In the genomic region with DNA sequence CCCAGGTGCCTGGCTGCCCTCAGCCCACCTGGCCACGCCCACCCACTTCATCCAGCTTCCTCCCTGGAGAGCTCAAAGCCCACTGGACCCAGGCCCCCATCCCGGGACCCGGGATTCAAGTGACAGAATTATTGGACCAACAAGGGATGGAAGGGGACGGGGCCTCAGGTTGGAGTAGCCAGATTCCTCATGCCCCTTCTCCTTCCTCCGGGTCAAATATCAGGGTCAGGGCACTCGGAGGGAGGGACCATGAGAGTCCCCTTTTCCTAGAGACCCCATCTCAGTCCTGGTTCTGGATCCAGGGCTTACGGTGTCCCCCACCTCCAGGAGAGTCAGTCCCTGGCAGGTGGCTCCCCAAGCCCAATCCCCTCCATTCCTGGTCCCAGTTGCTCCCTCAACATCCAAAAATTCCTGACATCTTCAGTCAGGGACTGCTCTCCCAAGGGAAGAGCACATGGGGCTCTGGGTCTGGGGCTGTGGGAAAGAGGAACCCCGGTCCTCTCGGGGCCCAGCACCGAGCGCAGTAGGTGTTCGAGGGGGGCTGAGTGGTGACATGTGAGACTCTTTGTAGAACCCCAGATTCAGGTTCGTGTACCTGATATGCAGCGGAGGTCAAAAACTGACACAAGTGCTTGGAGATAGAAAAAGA, we compare ENCODE assay signal across 16 cellular contexts. TPM values are rescaled to one million over a fixed set of nuclear protein-coding genes. Genes with fewer than 3 reads are reported as not detected.
DNase-seq lines count a peak whose midpoint lies in the region; ATAC-seq and TF ChIP-seq lines count a peak whose summit lies in the region.
"Had no signal": no experiment of that assay in that cellular context is flagged by ENCODE, and none has a peak within 500 bp of the region (broad histone marks: within the 10 kb centered on the region; RNA-seq: fewer than 3 reads in every experiment).

No MANE protein-coding gene starts in this region.

- H3F3A ChIP-seq in PC-3 (ENCODE audit: low read length, unreplicated experiment) = no peaks in the 10 kb centered on the region

- H3K9me2 ChIP-seq in PC-3 (replicated peaks; ENCODE audit: low read length) = no peaks in the 10 kb centered on the region
- no peaks in the 10 kb centered on the region for H3K9me2 ChIP-seq in hepatocyte (replicated peaks; ENCODE audit: insufficient read depth)

- H3K36me3 ChIP-seq in PC-3 (ENCODE audit: low read depth, low read length) = no peaks in the 10 kb centered on the region
- no peaks in the 10 kb centered on the region for H3K36me3 ChIP-seq in hepatocyte (replicated peaks; ENCODE audit: insufficient read depth, low read depth)
- H3K36me3 ChIP-seq: SJSA1 had no signal

- 86% methylated on average over 14 of the region's 14 CpGs for WGBS in hepatocyte (ENCODE audit: low lambda C conversion rate, missing lambda C conversion rate)

- no peaks in the 10 kb centered on the region for H3K9me3 ChIP-seq in PC-3 (ENCODE audit: low read length)
- H3K9me3 ChIP-seq in hepatocyte (ENCODE audit: low read depth) = no peaks in the 10 kb centered on the region
- H3K9me3 ChIP-seq: SJSA1 had no signal

- intact Hi-C loops in PC-3 (cut with micrococcal nuclease) = no loop called here

- H3K27ac ChIP-seq in PC-3 (ENCODE audit: low read length) (no peak overlapping the region), hepatocyte (peak overlapping the region; percentile 70)
- H3K27ac ChIP-seq: SJSA1 had no signal

- H3K9me3 Mint-ChIP-seq in activated naive CD4-positive, alpha-beta T cell treated with anti-CD3 and anti-CD28 coated beads, Interleukin-2, amount 50 U/mL, for 24 hours = no peaks in the 10 kb centered on the region

- no peak overlapping the region for H3K9ac ChIP-seq in PC-3 (ENCODE audit: low read length)

- H3K36me3 Mint-ChIP-seq in activated naive CD4-positive, alpha-beta T cell treated with anti-CD3 and anti-CD28 coated beads, Interleukin-2, amount 50 U/mL, for 24 hours = no peaks in the 10 kb centered on the region

- no peaks in the 10 kb centered on the region for H3K27me3 Mint-ChIP-seq in activated naive CD4-positive, alpha-beta T cell treated with anti-CD3 and anti-CD28 coated beads, Interleukin-2, amount 50 U/mL, for 24 hours

- H3K4me2 ChIP-seq in PC-3 (ENCODE audit: low read length) (peak overlapping the region; percentile 15; the same call in 1 of the 2 replicates), hepatocyte (no peak overlapping the region)

- TF ChIP-seq CTCF in PC-3 (conservative IDR thresholded peaks at IDR 0.05; ENCODE audit: low read depth, low read length) = no peak
- TF ChIP-seq CTCF in hepatocyte (IDR thresholded peaks at IDR 0.05; ENCODE audit: poor library complexity) = no peak

- ATAC-seq in PC-3 (no peak), GM19035 (IDR thresholded peaks at IDR 0.05; ENCODE audit: unreplicated experiment) (no peak)

- POLR2A ChIA-PET in PC-3 (lab: Charles Lee; ENCODE audit: unreplicated experiment) = no interaction called here

- no peaks in the 10 kb centered on the region for H3K27me3 ChIP-seq in PC-3 (ENCODE audit: low read length)
- H3K27me3 ChIP-seq in hepatocyte = no peaks in the 10 kb centered on the region
- H3K27me3 ChIP-seq: SJSA1 had no signal

- CTCF ChIA-PET in PC-3 (lab: Charles Lee) = no interaction called here

- H3K79me2 ChIP-seq in PC-3 (ENCODE audit: low read length) = no peaks in the 10 kb centered on the region
- H3K79me2 ChIP-seq in hepatocyte = no peaks in the 10 kb centered on the region

- no TSS peak for BruUV-seq in PC-3 (replicated peaks; lab: Mats Ljungman, UMichigan)

- peak overlapping the region; percentile 2 for H3K27ac Mint-ChIP-seq in activated naive CD4-positive, alpha-beta T cell treated with anti-CD3 and anti-CD28 coated beads, Interleukin-2, amount 50 U/mL, for 24 hours

- H4K20me1 ChIP-seq in PC-3 (ENCODE audit: low read length) = no peaks in the 10 kb centered on the region
- H4K20me1 ChIP-seq in hepatocyte (ENCODE audit: insufficient read depth, poor library complexity, severe bottlenecking) = no peaks in the 10 kb centered on the region

- no peak for DNase-seq in activated naive CD4-positive, alpha-beta T cell (lab: John Stamatoyannopoulos, UW)
- DNase-seq in PC-3 = no peak
- DNase-seq in hepatocyte (ENCODE audit: low spot score) = no peak
- no peak for DNase-seq in NOMO-1 (lab: John Stamatoyannopoulos, UW; ENCODE audit: unreplicated experiment in 2 of 2)
- no peak for DNase-seq in AG08395 (ENCODE audit: low spot score)
- DNase-seq in DMS53 (lab: John Stamatoyannopoulos, UW) = no peak
- DNase-seq: 8988T, C1 segment of cervical spinal cord, EL, NCI-H187, NCI-H345, NCI-H526 treated with DMSO at 0.1 percent for 48 hours, SW 1271 had no signal

- H3K4me3 ChIP-seq in PC-3 (ENCODE audit: low read length) = no peak overlapping the region
- H3K4me3 ChIP-seq in hepatocyte = no peak overlapping the region
- H3K4me3 ChIP-seq: SJSA1 had no signal

- H3K4me1 Mint-ChIP-seq in activated naive CD4-positive, alpha-beta T cell treated with anti-CD3 and anti-CD28 coated beads, Interleukin-2, amount 50 U/mL, for 24 hours = peaks cover 10% of the 10 kb centered on the region

- no peak overlapping the region for H3K4me3 Mint-ChIP-seq in activated naive CD4-positive, alpha-beta T cell treated with anti-CD3 and anti-CD28 coated beads, Interleukin-2, amount 50 U/mL, for 24 hours

- no peak overlapping the region for H2AFZ ChIP-seq in PC-3 (ENCODE audit: low read length)
- no peak overlapping the region for H2AFZ ChIP-seq in hepatocyte

- H3K4me1 ChIP-seq in PC-3 (ENCODE audit: insufficient read depth, low read length) = peaks cover 21% of the 10 kb centered on the region; the same call in 1 of the 2 replicates
- H3K4me1 ChIP-seq in hepatocyte (ENCODE audit: insufficient read depth) = peaks cover 22% of the 10 kb centered on the region

RNA-seq across cellular contexts. Expression of a gene that starts 37.7 kb away (rescaled TPM):
- not detected in 2 replicates for total RNA-seq in PC-3 (2014; rRNA removed)
- not detected in 2 replicates for total RNA-seq in hepatocyte
- not detected in 2 replicates for polyA plus RNA-seq in hepatocyte
- total RNA-seq: SJSA1 had no signal
